8 cellular contexts compared by ENCODE assay signal in genomic region chr21:44011123-44011773, GRCh38. TPM values are rescaled to one million over a fixed set of nuclear protein-coding genes. Genes with fewer than 3 reads are reported as not detected.
DNase-seq lines count a peak whose midpoint lies in the region; ATAC-seq and TF ChIP-seq lines count a peak whose summit lies in the region.

No MANE protein-coding gene starts in this region.

- peaks cover 9% of the 10 kb centered on the region for H3K36me3 Mint-ChIP-seq in natural killer cell treated with Interleukin-12 subunit alpha and Interleukin-12 subunit beta and Interleukin-15 and Interleukin-18, amount 100 ng/mL, for 72 hours

- H3K27me3 ChIP-seq in BLaER1 (no peaks in the 10 kb centered on the region), ectodermal cell (ENCODE audit: control insufficient read depth, insufficient read depth, low read length, poor library complexity, severe bottlenecking) (no peaks in the 10 kb centered on the region)

- H3K27ac Mint-ChIP-seq in natural killer cell treated with Interleukin-12 subunit alpha and Interleukin-12 subunit beta and Interleukin-15 and Interleukin-18, amount 100 ng/mL, for 72 hours = peak overlapping the region; percentile 63 to 87

- ATAC-seq in natural killer cell treated with Interleukin-12 subunit alpha and Interleukin-12 subunit beta and Interleukin-15 and Interleukin-18, amount 100 ng/mL, for 72 hours = no peak
- ATAC-seq in GM21786 (IDR thresholded peaks at IDR 0.05; ENCODE audit: unreplicated experiment) (no peak), GM18519 (IDR thresholded peaks at IDR 0.05; ENCODE audit: low FRiP score, unreplicated experiment) (no peak)

- H3K4me3 Mint-ChIP-seq in natural killer cell treated with Interleukin-12 subunit alpha and Interleukin-12 subunit beta and Interleukin-15 and Interleukin-18, amount 100 ng/mL, for 72 hours = peak overlapping the region; percentile 89

- 41 to 42% methylated on average over 20 of the region's 20 CpGs for WGBS in ectodermal cell, 2 experiments

- TF ChIP-seq CTCF in NB4 (IDR thresholded peaks at IDR 0.05; ENCODE audit: low read depth, low read length) = no peak

- no peaks in the 10 kb centered on the region for H3K27me3 Mint-ChIP-seq in natural killer cell treated with Interleukin-12 subunit alpha and Interleukin-12 subunit beta and Interleukin-15 and Interleukin-18, amount 100 ng/mL, for 72 hours

- DNase-seq in NB4 (ENCODE audit: low read depth) (no peak), GF-D8 (lab: John Stamatoyannopoulos, UW) (no peak), SIG-M5 (lab: John Stamatoyannopoulos, UW) (no peak)
- DNase-seq in natural killer cell treated with Interleukin-12 subunit alpha and Interleukin-12 subunit beta and Interleukin-15 and Interleukin-18, amount 100 ng/mL, for 72 hours (ENCODE audit: low spot score) = no peak

- no peaks in the 10 kb centered on the region for H3K36me3 ChIP-seq in BLaER1
- no peaks in the 10 kb centered on the region for H3K36me3 ChIP-seq in ectodermal cell (ENCODE audit: control insufficient read depth, insufficient read depth, low read length)

- peak overlapping the region; percentile 96 for H3K27ac ChIP-seq in BLaER1
- H3K27ac ChIP-seq in ectodermal cell (ENCODE audit: insufficient read depth, low read depth, low read length, poor library complexity, severe bottlenecking) = peak overlapping the region; percentile 75

- H3K4me1 Mint-ChIP-seq in natural killer cell treated with Interleukin-12 subunit alpha and Interleukin-12 subunit beta and Interleukin-15 and Interleukin-18, amount 100 ng/mL, for 72 hours (ENCODE audit: low read depth in 2 of 2) = peaks cover 40 to 45% of the 10 kb centered on the region in 2 donors

- H4K20me1 ChIP-seq in BLaER1 = peaks cover 40% of the 10 kb centered on the region

- H3K9me3 ChIP-seq in BLaER1 (no peaks in the 10 kb centered on the region), ectodermal cell (ENCODE audit: control insufficient read depth, low read length) (no peaks in the 10 kb centered on the region)

- peaks cover 38% of the 10 kb centered on the region for H3K4me1 ChIP-seq in BLaER1
- H3K4me1 ChIP-seq in ectodermal cell (ENCODE audit: control insufficient read depth, insufficient read depth, low read length) = peaks cover 16% of the 10 kb centered on the region

- H3K9me3 Mint-ChIP-seq in natural killer cell treated with Interleukin-12 subunit alpha and Interleukin-12 subunit beta and Interleukin-15 and Interleukin-18, amount 100 ng/mL, for 72 hours = no peaks in the 10 kb centered on the region

- TF ChIP-seq POLR2A in NB4 (IDR thresholded peaks at IDR 0.05; ENCODE audit: extremely low read depth, insufficient read length) = no peak

- H3K4me3 ChIP-seq in BLaER1 (peak overlapping the region; percentile 93), NB4 (ENCODE audit: low read depth, low read length) (peak overlapping the region; percentile 61), ectodermal cell (ENCODE audit: insufficient read depth, low read depth, low read length) (peak overlapping the region; percentile 75)

- peak overlapping the region; percentile 73 for H3K4me2 ChIP-seq in BLaER1

- H3K9ac ChIP-seq in BLaER1 = peak overlapping the region; percentile 93

RNA-seq across cellular contexts. Expression of gene TRAPPC10, which starts 0.9 kb away (rescaled TPM):
- polyA plus RNA-seq in ectodermal cell (2013, experiment 1 of 4) = 25.9 TPM
- 33.9 TPM for polyA plus RNA-seq in ectodermal cell (2013, experiment 2 of 4)
- polyA plus RNA-seq in ectodermal cell (2013, experiment 3 of 4) = 20.4 TPM
- 23.1 TPM for polyA plus RNA-seq in ectodermal cell (2013, experiment 4 of 4)
- 100 to 1,000 TPM in 1 of 2 donors, 10 to 100 TPM in 1; 90.3 to 148 TPM for total RNA-seq in natural killer cell treated with Interleukin-12 subunit alpha and Interleukin-12 subunit beta and Interleukin-15 and Interleukin-18, amount 100 ng/mL, for 72 hours
